17 cellular contexts compared by ENCODE assay signal in the genomic region with DNA sequence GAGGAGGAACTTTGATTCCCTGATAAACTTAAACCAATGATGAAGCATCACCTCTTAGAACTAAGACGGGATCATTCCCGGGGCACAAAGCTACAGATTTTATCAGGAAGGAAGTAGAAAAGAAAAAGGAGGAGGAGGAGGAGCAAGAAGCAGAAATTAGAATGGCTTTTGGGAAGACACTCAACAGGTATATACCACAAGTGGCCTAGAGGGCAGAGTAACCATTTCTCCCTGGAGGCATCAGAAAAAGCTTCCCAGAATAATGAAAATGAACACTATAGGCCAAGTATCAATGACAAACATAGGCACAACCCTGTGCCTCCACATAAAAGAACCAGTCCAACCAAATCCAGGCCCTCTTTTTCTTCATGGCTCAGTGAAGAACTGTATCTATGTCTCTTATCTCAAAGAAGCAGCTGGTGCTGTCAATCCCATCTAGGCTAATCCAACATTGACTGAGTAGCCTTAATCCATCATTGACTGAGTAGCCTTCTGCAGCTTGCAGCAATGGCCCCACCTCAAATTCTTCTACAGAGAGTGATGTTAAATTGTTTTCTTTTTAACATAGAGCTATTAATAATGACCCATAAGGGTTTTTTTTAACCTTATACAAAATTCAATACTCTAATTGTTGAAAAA.
DNase-seq lines count a peak whose midpoint lies in the region; ATAC-seq, FAIRE-seq and TF ChIP-seq lines count a peak whose summit lies in the region.
"Had no signal": no experiment of that assay in that cellular context is flagged by ENCODE, and none has a peak within 500 bp of the region (broad histone marks: within the 10 kb centered on the region; RNA-seq: fewer than 3 reads in every experiment).

No MANE protein-coding gene starts in this region.

- no peaks in the 10 kb centered on the region for H3K79me2 ChIP-seq in K562 (ENCODE audit: control insufficient read depth, insufficient read depth, low read length)

- no peak for FAIRE-seq in K562 (lab: Jason Lieb, UNC)
- FAIRE-seq: GM12878, H1, HepG2, HTR-8/SVneo had no signal

- H3K4me3 Mint-ChIP-seq in activated T-cell treated with anti-CD3 and anti-CD28 coated beads, Interleukin-2, amount 50 U/mL, for 72 hours, result no peak overlapping the region
- H3K4me3 Mint-ChIP-seq: CD4-positive, CD25-positive, alpha-beta regulatory T cell; HFFc6 had no signal

- H3K4me3 ChIP-seq in K562 (no peak overlapping the region), psoas muscle (no peak overlapping the region)
- H3K4me3 ChIP-seq: BLaER1 treated with 17β-estradiol and CSF1 and Interleukin-3, amounts not matched to agents 10 nM and 100 nM; GM12878; HAP-1 had no signal

- no peaks in the 10 kb centered on the region for H3K9me1 ChIP-seq in K562 (ENCODE audit: control insufficient read depth, insufficient read depth, low read length)

- no peaks in the 10 kb centered on the region for H3K36me3 ChIP-seq in K562 (ENCODE audit: control insufficient read depth, insufficient read depth, low read length)
- no peaks in the 10 kb centered on the region for H3K36me3 ChIP-seq in psoas muscle (ENCODE audit: insufficient read depth in 1 of 2, low read depth in 1 of 2)
- H3K36me3 ChIP-seq: BLaER1 treated with 17β-estradiol and CSF1 and Interleukin-3, amounts not matched to agents 10 nM and 100 nM; HAP-1 had no signal

- no peak for TF ChIP-seq RAD21 in K562 (CRISPR knock-in tag; conservative IDR thresholded peaks at IDR 0.05 in 1 of 2, IDR thresholded peaks at IDR 0.05 in 1 of 2)

- H3K4me2 ChIP-seq in K562 (ENCODE audit: insufficient read depth, low read length), result no peak overlapping the region
- H3K4me2 ChIP-seq: BLaER1 treated with 17β-estradiol and CSF1 and Interleukin-3, amounts not matched to agents 10 nM and 100 nM had no signal

- peak; percentile 25 to 59 for DNase-seq in NCI-H524 (lab: John Stamatoyannopoulos, UW)
- DNase-seq in NCI-H524 treated with DMSO at 0.1 percent for 48 hours (lab: John Stamatoyannopoulos, UW), result no peak
- peak; percentile 63 for DNase-seq in NCI-H82 treated with DMSO at 0.1 percent for 48 hours (lab: John Stamatoyannopoulos, UW; ENCODE audit: unreplicated experiment)
- peak in 1 of 4 experiments; percentile 8 for DNase-seq in K562 (ENCODE audit: extremely low read depth in 1 of 4, low spot score in 3 of 4)
- no peak for DNase-seq in activated T-cell treated with anti-CD3 and anti-CD28 coated beads, Interleukin-2, amount 50 U/mL, for 72 hours
- no peak for DNase-seq in psoas muscle
- DNase-seq: ACHN; CD4-positive, CD25-positive, alpha-beta regulatory T cell; DMS79; HFFc6 had no signal

- no peaks in the 10 kb centered on the region for H3K36me3 Mint-ChIP-seq in activated T-cell treated with anti-CD3 and anti-CD28 coated beads, Interleukin-2, amount 50 U/mL, for 72 hours (ENCODE audit: insufficient read depth in 2 of 2)
- H3K36me3 Mint-ChIP-seq: CD4-positive, CD25-positive, alpha-beta regulatory T cell had no signal

- H3K27me3 Mint-ChIP-seq in activated T-cell treated with anti-CD3 and anti-CD28 coated beads, Interleukin-2, amount 50 U/mL, for 72 hours (ENCODE audit: low read depth), result peaks cover 9% of the 10 kb centered on the region

- H4K20me1 ChIP-seq in K562 (replicated peaks; ENCODE audit: control insufficient read depth, insufficient read depth, low read length), result no peaks in the 10 kb centered on the region
- H4K20me1 ChIP-seq: BLaER1 treated with 17β-estradiol and CSF1 and Interleukin-3, amounts not matched to agents 10 nM and 100 nM had no signal

- TF ChIP-seq POLR2A in K562 (conservative IDR thresholded peaks at IDR 0.05), result no peak

- POLR2A ChIA-PET in K562 (lab: Yijun Ruan, JAX), result interaction anchor here (0.6 to 0.8 kb wide), 2 partner anchors 14 to 217 kb away, joined by 3 read pairs; no protein-coding TSS in a partner anchor

- no peak for TF ChIP-seq CTCF in K562 (IDR thresholded peaks at IDR 0.05 in 2 of 3, conservative IDR thresholded peaks at IDR 0.05 in 1 of 3; ENCODE audit: insufficient read depth in 2 of 3, low read depth in 1 of 3, low read length in 3 of 3)
- TF ChIP-seq CTCF in psoas muscle (IDR thresholded peaks at IDR 0.05), result no peak

- H3K9me3 ChIP-seq in K562 (replicated peaks; ENCODE audit: control insufficient read depth, insufficient read depth, low read depth, low read length), result no peaks in the 10 kb centered on the region
- H3K9me3 ChIP-seq in psoas muscle, result no peaks in the 10 kb centered on the region
- H3K9me3 ChIP-seq: BLaER1 treated with 17β-estradiol and CSF1 and Interleukin-3, amounts not matched to agents 10 nM and 100 nM; HAP-1 had no signal

- H3K4me1 ChIP-seq in K562 (replicated peaks in 1 of 2; ENCODE audit: control insufficient read depth in 2 of 2, insufficient read depth in 2 of 2, low read length in 2 of 2), result no peaks in the 10 kb centered on the region
- no peaks in the 10 kb centered on the region for H3K4me1 ChIP-seq in psoas muscle
- H3K4me1 ChIP-seq: HAP-1 had no signal

- no peak for TF ChIP-seq EP300 in K562 (IDR thresholded peaks at IDR 0.05; ENCODE audit: low read length)

- H3K27me3 ChIP-seq in K562 (ENCODE audit: control insufficient read depth in 2 of 2, insufficient read depth in 2 of 2, low read length in 2 of 2), result no peaks in the 10 kb centered on the region
- H3K27me3 ChIP-seq in psoas muscle (ENCODE audit: insufficient read depth in 3 of 3, low read length in 2 of 3), result no peaks in the 10 kb centered on the region
- H3K27me3 ChIP-seq: BLaER1 treated with 17β-estradiol and CSF1 and Interleukin-3, amounts not matched to agents 10 nM and 100 nM had no signal

- ATAC-seq in K562 (no peak), psoas muscle (no peak), HG03442 (IDR thresholded peaks at IDR 0.05; ENCODE audit: unreplicated experiment) (no peak)
- no peak for ATAC-seq in activated T-cell treated with anti-CD3 and anti-CD28 coated beads, Interleukin-2, amount 50 U/mL, for 72 hours (replicated peaks in 1 of 2)
- ATAC-seq: GM12878, HepG2 had no signal

- no peak overlapping the region for H3K27ac ChIP-seq in K562 (ENCODE audit: extremely low read depth, low read depth, low read length)
- H3K27ac ChIP-seq in psoas muscle, result no peak overlapping the region
- H3K27ac ChIP-seq: BLaER1 treated with 17β-estradiol and CSF1 and Interleukin-3, amounts not matched to agents 10 nM and 100 nM had no signal

- CTCF ChIA-PET in K562 (lab: Yijun Ruan, JAX; ENCODE audit: low intra/inter-chr PET ratio), result no interaction called here

- H3K4me1 Mint-ChIP-seq in activated T-cell treated with anti-CD3 and anti-CD28 coated beads, Interleukin-2, amount 50 U/mL, for 72 hours (ENCODE audit: low read depth), result no peaks in the 10 kb centered on the region
- H3K4me1 Mint-ChIP-seq: CD4-positive, CD25-positive, alpha-beta regulatory T cell had no signal

- intact Hi-C loops in K562 (cut with micrococcal nuclease), result no loop called here
- intact Hi-C loops in psoas muscle (cut with DNase I), result no loop called here

- H2AFZ ChIP-seq in K562 (ENCODE audit: low read depth, low read length), result no peak overlapping the region

- 0% methylated on average over 2 of the region's 2 CpGs for WGBS in K562 (ENCODE audit: insufficient coverage, low coverage, missing lambda C conversion rate)
- WGBS in psoas muscle, 3 donors, result 74 to 85% (median 81%) methylated on average over 2 of the region's 2 CpGs

- in situ Hi-C loops in K562 (cut with MboI), result no loop called here

- H3K27ac Mint-ChIP-seq in activated T-cell treated with anti-CD3 and anti-CD28 coated beads, Interleukin-2, amount 50 U/mL, for 72 hours, result no peak overlapping the region
- H3K27ac Mint-ChIP-seq: CD4-positive, CD25-positive, alpha-beta regulatory T cell; HFFc6 had no signal

- no TSS peak for BruUV-seq in K562 (replicated peaks; lab: Mats Ljungman, UMichigan)

- no peak overlapping the region for H3K9ac ChIP-seq in K562 (ENCODE audit: insufficient read depth in 1 of 2, low read depth in 2 of 2, low read length in 2 of 2)
- H3K9ac ChIP-seq: BLaER1 treated with 17β-estradiol and CSF1 and Interleukin-3, amounts not matched to agents 10 nM and 100 nM had no signal

- no peaks in the 10 kb centered on the region for H3K9me3 Mint-ChIP-seq in activated T-cell treated with anti-CD3 and anti-CD28 coated beads, Interleukin-2, amount 50 U/mL, for 72 hours
- H3K9me3 Mint-ChIP-seq: HFFc6 had no signal

TF ChIP-seq in K562, 482 proteins besides CTCF, POLR2A, EP300 and RAD21 (continues in another document):
- TF ChIP-seq, protein P1, sequence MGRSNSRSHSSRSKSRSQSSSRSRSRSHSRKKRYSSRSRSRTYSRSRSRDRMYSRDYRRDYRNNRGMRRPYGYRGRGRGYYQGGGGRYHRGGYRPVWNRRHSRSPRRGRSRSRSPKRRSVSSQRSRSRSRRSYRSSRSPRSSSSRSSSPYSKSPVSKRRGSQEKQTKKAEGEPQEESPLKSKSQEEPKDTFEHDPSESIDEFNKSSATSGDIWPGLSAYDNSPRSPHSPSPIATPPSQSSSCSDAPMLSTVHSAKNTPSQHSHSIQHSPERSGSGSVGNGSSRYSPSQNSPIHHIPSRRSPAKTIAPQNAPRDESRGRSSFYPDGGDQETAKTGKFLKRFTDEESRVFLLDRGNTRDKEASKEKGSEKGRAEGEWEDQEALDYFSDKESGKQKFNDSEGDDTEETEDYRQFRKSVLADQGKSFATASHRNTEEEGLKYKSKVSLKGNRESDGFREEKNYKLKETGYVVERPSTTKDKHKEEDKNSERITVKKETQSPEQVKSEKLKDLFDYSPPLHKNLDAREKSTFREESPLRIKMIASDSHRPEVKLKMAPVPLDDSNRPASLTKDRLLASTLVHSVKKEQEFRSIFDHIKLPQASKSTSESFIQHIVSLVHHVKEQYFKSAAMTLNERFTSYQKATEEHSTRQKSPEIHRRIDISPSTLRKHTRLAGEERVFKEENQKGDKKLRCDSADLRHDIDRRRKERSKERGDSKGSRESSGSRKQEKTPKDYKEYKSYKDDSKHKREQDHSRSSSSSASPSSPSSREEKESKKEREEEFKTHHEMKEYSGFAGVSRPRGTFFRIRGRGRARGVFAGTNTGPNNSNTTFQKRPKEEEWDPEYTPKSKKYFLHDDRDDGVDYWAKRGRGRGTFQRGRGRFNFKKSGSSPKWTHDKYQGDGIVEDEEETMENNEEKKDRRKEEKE (IDR thresholded peaks at IDR 0.05; ENCODE audit: borderline replicate concordance in 1 of 2, control insufficient read depth in 1 of 2, low read depth in 2 of 2, low read length in 1 of 2), result no peak
- TF ChIP-seq ARID1B (IDR thresholded peaks at IDR 0.05) (0 out of 2 replicates have a peak, but pooled peaks have one; percentile 14), ETV5 (CRISPR knock-in tag; IDR thresholded peaks at IDR 0.05; ENCODE audit: low read depth) (no peak), HSF4 (CRISPR knock-in tag; IDR thresholded peaks at IDR 0.05; ENCODE audit: borderline replicate concordance) (no peak)
- TF ChIP-seq, protein P2, sequence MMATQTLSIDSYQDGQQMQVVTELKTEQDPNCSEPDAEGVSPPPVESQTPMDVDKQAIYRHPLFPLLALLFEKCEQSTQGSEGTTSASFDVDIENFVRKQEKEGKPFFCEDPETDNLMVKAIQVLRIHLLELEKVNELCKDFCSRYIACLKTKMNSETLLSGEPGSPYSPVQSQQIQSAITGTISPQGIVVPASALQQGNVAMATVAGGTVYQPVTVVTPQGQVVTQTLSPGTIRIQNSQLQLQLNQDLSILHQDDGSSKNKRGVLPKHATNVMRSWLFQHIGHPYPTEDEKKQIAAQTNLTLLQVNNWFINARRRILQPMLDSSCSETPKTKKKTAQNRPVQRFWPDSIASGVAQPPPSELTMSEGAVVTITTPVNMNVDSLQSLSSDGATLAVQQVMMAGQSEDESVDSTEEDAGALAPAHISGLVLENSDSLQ (IDR thresholded peaks at IDR 0.05), result 0 out of 2 replicates have a peak, but pooled peaks have one; percentile 19

Comparison
In these comparisons a context has a peak if more than half of its experiments do, and no peak if none do; other contexts are left out.
1. DNase-seq: peak in NCI-H524 (2 of 2) and NCI-H82 treated with DMSO at 0.1 percent for 48 hours (single experiment); none in NCI-H524 treated with DMSO at 0.1 percent for 48 hours (single experiment), activated T-cell treated with anti-CD3 and anti-CD28 coated beads, Interleukin-2, amount 50 U/mL, for 72 hours (0 of 2) and psoas muscle (0 of 2).